13 cellular contexts compared by ENCODE assay signal in genomic region chr3:78846688-78847087, GRCh38.
DNase-seq lines count a peak whose midpoint lies in the region; ATAC-seq and TF ChIP-seq lines count a peak whose summit lies in the region.
"Had no signal": no experiment of that assay in that cellular context is flagged by ENCODE, and none has a peak within 500 bp of the region (broad histone marks: within the 10 kb centered on the region; RNA-seq: fewer than 3 reads in every experiment).

No MANE protein-coding gene starts in this region.

- no peak for TF ChIP-seq EP300 in ovary (IDR thresholded peaks at IDR 0.05)

- ATAC-seq in HG03175 (IDR thresholded peaks at IDR 0.05; ENCODE audit: unreplicated experiment): no peak

- intact Hi-C loops in ovary (cut with DNase I): no loop called here
- intact Hi-C loops in tibial artery (cut with DNase I; ENCODE audit: low total_unique reads): no loop called here

- WGBS in ovary, 3 donors: 27 to 33% (median 32%) methylated on average over 3 of the region's 3 CpGs

- H3K4me1 ChIP-seq in ovary (ENCODE audit: insufficient read depth): peaks cover 1% of the 10 kb centered on the region
- no peaks in the 10 kb centered on the region for H3K4me1 ChIP-seq in tibial artery

- TF ChIP-seq CTCF in ovary (IDR thresholded peaks at IDR 0.05) (no peak), tibial artery (IDR thresholded peaks at IDR 0.05) (no peak)

- H3K27ac ChIP-seq in ovary (no peak overlapping the region), tibial artery (no peak overlapping the region)
- H3K27ac ChIP-seq: suprapubic skin had no signal

- H3K4me3 ChIP-seq in ovary (no peak overlapping the region), tibial artery (no peak overlapping the region)
- H3K4me3 ChIP-seq: suprapubic skin had no signal

- H3K9me3 ChIP-seq in ovary (no peaks in the 10 kb centered on the region), tibial artery (no peaks in the 10 kb centered on the region)
- H3K9me3 ChIP-seq: suprapubic skin had no signal

- H3K27me3 ChIP-seq in ovary (no peaks in the 10 kb centered on the region), tibial artery (no peaks in the 10 kb centered on the region)
- H3K27me3 ChIP-seq: suprapubic skin had no signal

- TF ChIP-seq POLR2A in ovary (IDR thresholded peaks at IDR 0.05): no peak

- H3K36me3 ChIP-seq in ovary (no peaks in the 10 kb centered on the region), tibial artery (no peaks in the 10 kb centered on the region)
- H3K36me3 ChIP-seq: suprapubic skin had no signal

- DNase-seq in GM03348 (ENCODE audit: low spot score): peak; percentile 16
- DNase-seq in NCI-H226: peak; percentile 71
- DNase-seq in dedifferentiated amniotic fluid mesenchymal stem cell (ENCODE audit: extremely low spot score): peak; percentile 47
- DNase-seq in myocyte (ENCODE audit: low read depth): peak; percentile 56
- DNase-seq in ovary: no peak
- no peak for DNase-seq in tibial artery
- no peak for DNase-seq in activated CD4-positive, CD25-positive, alpha-beta regulatory T cell treated with anti-CD3 and anti-CD28 coated beads, Interleukin-2, amount 50 U/mL, for 72 hours
- DNase-seq: activated CD4-positive, alpha-beta memory T cell treated with anti-CD3 and anti-CD28 coated beads for 36 hours; mesendoderm; NCI-H1436; NCI-H748 treated with DMSO at 0.1 percent for 48 hours had no signal

Comparison
In these comparisons a context has a peak if more than half of its experiments do, and no peak if none do; other contexts are left out.
1. DNase-seq: peak in GM03348 (single experiment), NCI-H226 (single experiment), dedifferentiated amniotic fluid mesenchymal stem cell (single experiment) and myocyte (single experiment); none in ovary (0 of 5), tibial artery (0 of 2) and activated CD4-positive, CD25-positive, alpha-beta regulatory T cell treated with anti-CD3 and anti-CD28 coated beads, Interleukin-2, amount 50 U/mL, for 72 hours (single experiment).